8 cellular contexts compared by ENCODE assay signal in the genomic region with DNA sequence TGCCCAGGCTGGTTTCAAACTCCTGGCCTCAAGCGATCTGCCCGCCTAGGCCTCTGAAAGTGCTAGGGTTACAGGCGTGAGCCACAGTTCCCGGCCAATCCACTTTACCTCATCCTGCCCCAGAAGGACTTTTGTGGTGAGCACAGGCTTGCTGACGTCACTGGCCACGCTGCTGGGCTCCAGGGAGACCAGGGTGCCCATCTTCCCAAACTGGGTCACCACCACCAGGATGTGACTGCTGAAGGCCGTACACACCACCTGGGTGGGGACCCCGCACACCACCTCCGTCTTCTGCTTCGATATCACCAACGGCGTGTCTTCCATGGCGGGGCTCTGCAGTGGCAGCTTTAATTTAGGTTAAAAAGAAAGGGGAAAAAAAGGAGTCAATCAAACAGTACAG. TPM values are rescaled to one million over a fixed set of nuclear protein-coding genes. Genes with fewer than 3 reads are reported as not detected.
DNase-seq lines count a peak whose midpoint lies in the region; ATAC-seq and TF ChIP-seq lines count a peak whose summit lies in the region.

No MANE protein-coding gene starts in this region.

- CTCF ChIA-PET in BJ (lab: Yijun Ruan, JAX), result no interaction called here

- peak overlapping the region; percentile 80 to 99 (median 92) for H3K4me3 Mint-ChIP-seq in IgD-negative memory B cell
- H3K4me3 Mint-ChIP-seq in activated T-helper 2 cell treated with anti-CD3 and anti-CD28 coated beads, Interferon-gamma antibody, Interleukin-2, Interleukin-4, amounts not matched to agents 10 μg/mL and 5 μg/mL and 100 μg/mL, durations not matched to agents 14 hours and 24 hours and 36 hours (ENCODE audit: low read depth), result peak overlapping the region; percentile 89
- peak overlapping the region; percentile 95 for H3K4me3 Mint-ChIP-seq in stimulated activated naive CD8-positive, alpha-beta T cell treated with anti-CD3 and anti-CD28 coated beads, Interleukin-15, Interleukin-2, amounts not matched to agents 100 ng/mL and 50 ng/mL, for 24 hours

- H3K27ac ChIP-seq in iPS-18a (ENCODE audit: low read length), result no peak overlapping the region

- TF ChIP-seq CTCF in BJ (IDR thresholded peaks at IDR 0.05; ENCODE audit: insufficient read depth, low read depth, low read length), result no peak

- peaks cover 12% of the 10 kb centered on the region for H3K4me1 ChIP-seq in iPS-18a (ENCODE audit: control insufficient read depth, low read depth, low read length)

- no peaks in the 10 kb centered on the region for H3K9me3 Mint-ChIP-seq in IgD-negative memory B cell
- no peaks in the 10 kb centered on the region for H3K9me3 Mint-ChIP-seq in activated T-helper 2 cell treated with anti-CD3 and anti-CD28 coated beads, Interferon-gamma antibody, Interleukin-2, Interleukin-4, amounts not matched to agents 10 μg/mL and 5 μg/mL and 100 μg/mL, durations not matched to agents 14 hours and 24 hours and 36 hours
- H3K9me3 Mint-ChIP-seq in stimulated activated naive CD8-positive, alpha-beta T cell treated with anti-CD3 and anti-CD28 coated beads, Interleukin-15, Interleukin-2, amounts not matched to agents 100 ng/mL and 50 ng/mL, for 24 hours, result no peaks in the 10 kb centered on the region

- intact Hi-C loops in activated T-helper 2 cell treated with anti-CD3 and anti-CD28 coated beads, Interferon-gamma antibody, Interleukin-2, Interleukin-4, amounts not matched to agents 10 μg/mL and 5 μg/mL and 100 μg/mL, durations not matched to agents 14 hours and 24 hours and 36 hours (cut with micrococcal nuclease), result loop anchor here (1.0 to 2.0 kb wide), 2 partner anchors 36 to 65 kb away; a partner anchor contains a TSS

- no peaks in the 10 kb centered on the region for H3K27me3 Mint-ChIP-seq in IgD-negative memory B cell
- no peaks in the 10 kb centered on the region for H3K27me3 Mint-ChIP-seq in activated T-helper 2 cell treated with anti-CD3 and anti-CD28 coated beads, Interferon-gamma antibody, Interleukin-2, Interleukin-4, amounts not matched to agents 10 μg/mL and 5 μg/mL and 100 μg/mL, durations not matched to agents 14 hours and 24 hours and 36 hours (ENCODE audit: low read depth)
- no peaks in the 10 kb centered on the region for H3K27me3 Mint-ChIP-seq in stimulated activated naive CD8-positive, alpha-beta T cell treated with anti-CD3 and anti-CD28 coated beads, Interleukin-15, Interleukin-2, amounts not matched to agents 100 ng/mL and 50 ng/mL, for 24 hours

- DNase-seq in BJ (ENCODE audit: low read depth) (no peak), HT-29 (ENCODE audit: low spot score) (no peak), NOMO-1 treated with dmso at 0.1 percent for 144 hours (lab: John Stamatoyannopoulos, UW; ENCODE audit: unreplicated experiment) (no peak)
- no peak for DNase-seq in activated T-helper 2 cell treated with anti-CD3 and anti-CD28 coated beads, Interferon-gamma antibody, Interleukin-2, Interleukin-4, amounts not matched to agents 10 μg/mL and 5 μg/mL and 100 μg/mL, durations not matched to agents 14 hours and 24 hours and 36 hours (ENCODE audit: low spot score)

- peaks cover 4% of the 10 kb centered on the region for H3K36me3 Mint-ChIP-seq in IgD-negative memory B cell
- H3K36me3 Mint-ChIP-seq in activated T-helper 2 cell treated with anti-CD3 and anti-CD28 coated beads, Interferon-gamma antibody, Interleukin-2, Interleukin-4, amounts not matched to agents 10 μg/mL and 5 μg/mL and 100 μg/mL, durations not matched to agents 14 hours and 24 hours and 36 hours (ENCODE audit: low read depth), result peaks cover 29% of the 10 kb centered on the region
- H3K36me3 Mint-ChIP-seq in stimulated activated naive CD8-positive, alpha-beta T cell treated with anti-CD3 and anti-CD28 coated beads, Interleukin-15, Interleukin-2, amounts not matched to agents 100 ng/mL and 50 ng/mL, for 24 hours (ENCODE audit: low read depth), result peaks cover 28% of the 10 kb centered on the region

- H3K4me3 ChIP-seq in BJ (ENCODE audit: low read depth, low read length) (peak overlapping the region; percentile 92), iPS-18a (ENCODE audit: low read length) (peak overlapping the region; percentile 52)

- H3K27me3 ChIP-seq in BJ (ENCODE audit: control insufficient read depth, insufficient read depth, low read length), result no peaks in the 10 kb centered on the region
- no peaks in the 10 kb centered on the region for H3K27me3 ChIP-seq in iPS-18a (ENCODE audit: control insufficient read depth, insufficient read depth, low read length)

- ATAC-seq in GM21515 (IDR thresholded peaks at IDR 0.05; ENCODE audit: unreplicated experiment), result no peak

- peaks cover 9 to 18% (median 12%) of the 10 kb centered on the region in 3 donors for H3K4me1 Mint-ChIP-seq in IgD-negative memory B cell
- peaks cover 25% of the 10 kb centered on the region for H3K4me1 Mint-ChIP-seq in activated T-helper 2 cell treated with anti-CD3 and anti-CD28 coated beads, Interferon-gamma antibody, Interleukin-2, Interleukin-4, amounts not matched to agents 10 μg/mL and 5 μg/mL and 100 μg/mL, durations not matched to agents 14 hours and 24 hours and 36 hours (ENCODE audit: low read depth)
- peaks cover 45% of the 10 kb centered on the region for H3K4me1 Mint-ChIP-seq in stimulated activated naive CD8-positive, alpha-beta T cell treated with anti-CD3 and anti-CD28 coated beads, Interleukin-15, Interleukin-2, amounts not matched to agents 100 ng/mL and 50 ng/mL, for 24 hours (ENCODE audit: low read depth)

- no peaks in the 10 kb centered on the region for H3K9me3 ChIP-seq in iPS-18a (ENCODE audit: control insufficient read depth, low read depth, low read length)

- POLR2A ChIA-PET in BJ (lab: Charles Lee), result no interaction called here

- H3K27ac Mint-ChIP-seq in IgD-negative memory B cell, result peak overlapping the region; percentile 75 to 92 (median 92)
- peak overlapping the region; percentile 88 for H3K27ac Mint-ChIP-seq in activated T-helper 2 cell treated with anti-CD3 and anti-CD28 coated beads, Interferon-gamma antibody, Interleukin-2, Interleukin-4, amounts not matched to agents 10 μg/mL and 5 μg/mL and 100 μg/mL, durations not matched to agents 14 hours and 24 hours and 36 hours
- H3K27ac Mint-ChIP-seq in stimulated activated naive CD8-positive, alpha-beta T cell treated with anti-CD3 and anti-CD28 coated beads, Interleukin-15, Interleukin-2, amounts not matched to agents 100 ng/mL and 50 ng/mL, for 24 hours, result peak overlapping the region; percentile 97

- H3K9ac ChIP-seq in iPS-18a (ENCODE audit: low read length), result no peak overlapping the region

- H3K36me3 ChIP-seq in BJ (ENCODE audit: control insufficient read depth, insufficient read depth, low read length) (peaks cover 6% of the 10 kb centered on the region), iPS-18a (ENCODE audit: control insufficient read depth, low read depth, low read length) (no peaks in the 10 kb centered on the region)

RNA-seq across cellular contexts. Expression of a gene that starts 0.8 kb away (rescaled TPM):
- polyA plus RNA-seq in BJ (2011; rRNA removed), result 32.1 and 40.9 TPM in 2 replicates
- polyA minus RNA-seq in BJ (2011; rRNA and poly(A)+ RNA removed), result 10.2 and 11.6 TPM in 2 replicates
- polyA plus RNA-seq in IgD-negative memory B cell, result 42.5 TPM
- total RNA-seq in activated T-helper 2 cell treated with anti-CD3 and anti-CD28 coated beads, Interferon-gamma antibody, Interleukin-2, Interleukin-4, amounts not matched to agents 10 μg/mL and 5 μg/mL and 100 μg/mL, durations not matched to agents 14 hours and 24 hours and 36 hours, result 44.5 and 45.9 TPM in 2 replicates
- total RNA-seq in HT-29 (2014; rRNA removed; shearing (Covaris generic)), result 129 and 149 TPM in 2 replicates

RNA-seq across cellular contexts. Expression of a gene that starts 13.0 kb away (rescaled TPM):
- 0.38 and 1.3 TPM in 2 replicates for polyA plus RNA-seq in BJ (2011; rRNA removed)
- 0.31 and 0.71 TPM in 2 replicates for polyA minus RNA-seq in BJ (2011; rRNA and poly(A)+ RNA removed)
- 0.08 TPM for polyA plus RNA-seq in IgD-negative memory B cell
- total RNA-seq in activated T-helper 2 cell treated with anti-CD3 and anti-CD28 coated beads, Interferon-gamma antibody, Interleukin-2, Interleukin-4, amounts not matched to agents 10 μg/mL and 5 μg/mL and 100 μg/mL, durations not matched to agents 14 hours and 24 hours and 36 hours, result 0.23 TPM in 1 of 2 replicates, not detected in the other
- total RNA-seq in HT-29 (2014; rRNA removed; shearing (Covaris generic)), result 47.2 and 50.9 TPM in 2 replicates

RNA-seq across cellular contexts. Expression of a gene that starts 38.5 kb away (rescaled TPM):
- 9.6 and 17.1 TPM in 2 replicates for polyA plus RNA-seq in BJ (2011; rRNA removed)
- polyA minus RNA-seq in BJ (2011; rRNA and poly(A)+ RNA removed), result 6.2 and 7.0 TPM in 2 replicates
- 0.81 TPM for polyA plus RNA-seq in IgD-negative memory B cell
- 29.6 and 30.4 TPM in 2 replicates for total RNA-seq in activated T-helper 2 cell treated with anti-CD3 and anti-CD28 coated beads, Interferon-gamma antibody, Interleukin-2, Interleukin-4, amounts not matched to agents 10 μg/mL and 5 μg/mL and 100 μg/mL, durations not matched to agents 14 hours and 24 hours and 36 hours
- 92.6 and 95.0 TPM in 2 replicates for total RNA-seq in HT-29 (2014; rRNA removed; shearing (Covaris generic))

Comparison
In these comparisons a context has a peak if more than half of its experiments do, and no peak if none do; other contexts are left out.
1. RNA of a gene that starts 13.0 kb away (total RNA-seq): 47.2 to 50.9 TPM in HT-29; 0.23 TPM in activated T-helper 2 cell treated with anti-CD3 and anti-CD28 coated beads, Interferon-gamma antibody, Interleukin-2, Interleukin-4, amounts not matched to agents 10 μg/mL and 5 μg/mL and 100 μg/mL, durations not matched to agents 14 hours and 24 hours and 36 hours; every median in the first group is over 10 times any median in the second.
2. Peak in every context shown above with its lines, with median percentiles within 50 percentile points of each other: H3K27ac Mint-ChIP-seq and H3K4me3 Mint-ChIP-seq.